ENCODE assay signal across 1 cellular context in the genomic region with DNA sequence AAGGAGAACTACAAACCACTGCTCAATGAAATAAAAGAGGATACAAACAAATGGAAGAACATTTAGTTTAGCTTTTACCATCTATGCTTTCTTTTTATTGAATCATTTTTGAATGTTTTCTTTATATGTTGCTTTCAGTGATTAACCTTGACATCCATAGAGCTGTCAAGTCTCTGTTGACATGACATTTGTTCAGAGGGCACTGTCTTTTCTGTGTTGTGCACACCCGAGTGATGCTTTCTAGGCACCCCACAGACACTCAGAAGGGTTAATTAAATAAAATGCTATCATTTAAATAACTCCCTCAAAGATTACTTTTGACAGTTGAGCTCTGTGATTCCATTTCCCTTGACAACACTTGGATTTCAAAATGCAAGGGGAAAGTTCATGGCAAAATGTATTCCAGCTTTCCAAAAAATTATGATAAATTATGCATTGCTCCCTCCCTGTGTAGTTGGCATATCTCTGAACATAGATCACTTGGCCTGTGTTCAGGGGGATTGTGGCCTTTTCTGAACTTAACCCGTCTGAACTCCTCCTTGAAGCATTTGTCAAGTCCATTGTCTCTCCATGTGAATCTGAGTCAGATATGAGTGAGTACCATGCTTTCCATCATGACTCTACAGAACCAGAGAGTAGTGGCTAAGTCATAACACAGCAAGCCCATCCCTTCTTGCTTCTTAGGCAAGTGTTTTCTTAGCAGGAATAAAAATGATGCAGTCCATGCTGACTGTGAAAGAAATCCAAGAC.
TF ChIP-seq lines count a peak whose summit lies in the region.

No MANE protein-coding gene starts in this region.

TF ChIP-seq in SK-N-SH treated with all-trans-retinoic acid at 6 μM for 48 hours, 23 proteins besides CTCF, POLR2A, EP300 and RAD21:
- TF ChIP-seq, protein P1, sequence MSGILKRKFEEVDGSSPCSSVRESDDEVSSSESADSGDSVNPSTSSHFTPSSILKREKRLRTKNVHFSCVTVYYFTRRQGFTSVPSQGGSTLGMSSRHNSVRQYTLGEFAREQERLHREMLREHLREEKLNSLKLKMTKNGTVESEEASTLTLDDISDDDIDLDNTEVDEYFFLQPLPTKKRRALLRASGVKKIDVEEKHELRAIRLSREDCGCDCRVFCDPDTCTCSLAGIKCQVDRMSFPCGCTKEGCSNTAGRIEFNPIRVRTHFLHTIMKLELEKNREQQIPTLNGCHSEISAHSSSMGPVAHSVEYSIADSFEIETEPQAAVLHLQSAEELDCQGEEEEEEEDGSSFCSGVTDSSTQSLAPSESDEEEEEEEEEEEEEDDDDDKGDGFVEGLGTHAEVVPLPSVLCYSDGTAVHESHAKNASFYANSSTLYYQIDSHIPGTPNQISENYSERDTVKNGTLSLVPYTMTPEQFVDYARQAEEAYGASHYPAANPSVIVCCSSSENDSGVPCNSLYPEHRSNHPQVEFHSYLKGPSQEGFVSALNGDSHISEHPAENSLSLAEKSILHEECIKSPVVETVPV (CRISPR knock-in tag; IDR thresholded peaks at IDR 0.05): no peak
- TF ChIP-seq RARB (CRISPR knock-in tag; IDR thresholded peaks at IDR 0.05) (no peak), ESRRG (CRISPR knock-in tag; IDR thresholded peaks at IDR 0.05) (no peak), ZNF70 (CRISPR knock-in tag; IDR thresholded peaks at IDR 0.05) (no peak), TOX (CRISPR knock-in tag; IDR thresholded peaks at IDR 0.05; ENCODE audit: borderline replicate concordance) (no peak), TSHZ2 (CRISPR knock-in tag; IDR thresholded peaks at IDR 0.05) (no peak), ZC3H10 (CRISPR knock-in tag; IDR thresholded peaks at IDR 0.05) (no peak), OSR1 (CRISPR knock-in tag; IDR thresholded peaks at IDR 0.05) (no peak), PPARA (CRISPR knock-in tag; IDR thresholded peaks at IDR 0.05; ENCODE audit: borderline replicate concordance) (no peak), BACH2 (CRISPR knock-in tag; IDR thresholded peaks at IDR 0.05; ENCODE audit: borderline replicate concordance) (no peak), ISL1 (CRISPR knock-in tag; IDR thresholded peaks at IDR 0.05) (no peak)
- TF ChIP-seq, protein P2, sequence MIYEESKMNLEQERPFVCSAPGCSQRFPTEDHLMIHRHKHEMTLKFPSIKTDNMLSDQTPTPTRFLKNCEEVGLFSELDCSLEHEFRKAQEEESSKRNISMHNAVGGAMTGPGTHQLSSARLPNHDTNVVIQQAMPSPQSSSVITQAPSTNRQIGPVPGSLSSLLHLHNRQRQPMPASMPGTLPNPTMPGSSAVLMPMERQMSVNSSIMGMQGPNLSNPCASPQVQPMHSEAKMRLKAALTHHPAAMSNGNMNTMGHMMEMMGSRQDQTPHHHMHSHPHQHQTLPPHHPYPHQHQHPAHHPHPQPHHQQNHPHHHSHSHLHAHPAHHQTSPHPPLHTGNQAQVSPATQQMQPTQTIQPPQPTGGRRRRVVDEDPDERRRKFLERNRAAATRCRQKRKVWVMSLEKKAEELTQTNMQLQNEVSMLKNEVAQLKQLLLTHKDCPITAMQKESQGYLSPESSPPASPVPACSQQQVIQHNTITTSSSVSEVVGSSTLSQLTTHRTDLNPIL (CRISPR knock-in tag; IDR thresholded peaks at IDR 0.05; ENCODE audit: low read depth): no peak
- TF ChIP-seq, protein P3, sequence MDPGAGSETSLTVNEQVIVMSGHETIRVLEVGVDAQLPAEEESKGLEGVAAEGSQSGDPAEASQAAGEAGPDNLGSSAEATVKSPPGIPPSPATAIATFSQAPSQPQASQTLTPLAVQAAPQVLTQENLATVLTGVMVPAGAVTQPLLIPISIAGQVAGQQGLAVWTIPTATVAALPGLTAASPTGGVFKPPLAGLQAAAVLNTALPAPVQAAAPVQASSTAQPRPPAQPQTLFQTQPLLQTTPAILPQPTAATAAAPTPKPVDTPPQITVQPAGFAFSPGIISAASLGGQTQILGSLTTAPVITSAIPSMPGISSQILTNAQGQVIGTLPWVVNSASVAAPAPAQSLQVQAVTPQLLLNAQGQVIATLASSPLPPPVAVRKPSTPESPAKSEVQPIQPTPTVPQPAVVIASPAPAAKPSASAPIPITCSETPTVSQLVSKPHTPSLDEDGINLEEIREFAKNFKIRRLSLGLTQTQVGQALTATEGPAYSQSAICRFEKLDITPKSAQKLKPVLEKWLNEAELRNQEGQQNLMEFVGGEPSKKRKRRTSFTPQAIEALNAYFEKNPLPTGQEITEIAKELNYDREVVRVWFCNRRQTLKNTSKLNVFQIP (CRISPR knock-in tag; IDR thresholded peaks at IDR 0.05; ENCODE audit: borderline replicate concordance, low read depth): no peak
